Comparison of ENCODE assay signal across 7 cellular contexts in genomic region chr4:68552818-68553811, GRCh38.
DNase-seq lines count a peak whose midpoint lies in the region; ATAC-seq lines count a peak whose summit lies in the region.
"Not testable (repeated sequence)": the region's sequence is repeated elsewhere in the genome, so short reads cannot be mapped to it uniquely, and the experiment has no call there.

No MANE protein-coding gene starts in this region.

- ATAC-seq in GM18858 (IDR thresholded peaks at IDR 0.05; ENCODE audit: unreplicated experiment) (peak; percentile 73), GM19395 (IDR thresholded peaks at IDR 0.05; ENCODE audit: unreplicated experiment) (peak; percentile 71), GM21786 (IDR thresholded peaks at IDR 0.05; ENCODE audit: unreplicated experiment) (peak; percentile 74), HG02884 (IDR thresholded peaks at IDR 0.05; ENCODE audit: unreplicated experiment) (peak; percentile 44), HG03108 (IDR thresholded peaks at IDR 0.05; ENCODE audit: unreplicated experiment) (peak; percentile 56), HG03521 (IDR thresholded peaks at IDR 0.05; ENCODE audit: unreplicated experiment) (peak; percentile 65)

- not testable (repeated sequence) for DNase-seq in activated T-cell treated with anti-CD3 and anti-CD28 coated beads, Interleukin-2, amount 50 U/mL, for 24 hours

- H3K36me3 Mint-ChIP-seq in activated T-cell treated with anti-CD3 and anti-CD28 coated beads, Interleukin-2, amount 50 U/mL, for 24 hours (ENCODE audit: low read depth) = not testable (repeated sequence)

- peak overlapping the region; percentile 40 for H3K27ac Mint-ChIP-seq in activated T-cell treated with anti-CD3 and anti-CD28 coated beads, Interleukin-2, amount 50 U/mL, for 24 hours

- H3K9me3 Mint-ChIP-seq in activated T-cell treated with anti-CD3 and anti-CD28 coated beads, Interleukin-2, amount 50 U/mL, for 24 hours = not testable (repeated sequence)

- H3K4me3 Mint-ChIP-seq in activated T-cell treated with anti-CD3 and anti-CD28 coated beads, Interleukin-2, amount 50 U/mL, for 24 hours = not testable (repeated sequence)

- not testable (repeated sequence) for H3K4me1 Mint-ChIP-seq in activated T-cell treated with anti-CD3 and anti-CD28 coated beads, Interleukin-2, amount 50 U/mL, for 24 hours (ENCODE audit: low read depth)

- not testable (repeated sequence) for H3K27me3 Mint-ChIP-seq in activated T-cell treated with anti-CD3 and anti-CD28 coated beads, Interleukin-2, amount 50 U/mL, for 24 hours
